ENCODE assay signal across 2 cellular contexts in genomic region chr7:95317966-95318365, GRCh38.
TF ChIP-seq lines count a peak whose summit lies in the region.

No MANE protein-coding gene starts in this region.

TF ChIP-seq in HCT116, 20 proteins besides CTCF, POLR2A, EP300 and RAD21:
- TF ChIP-seq EZH2phosphoT487 (IDR thresholded peaks at IDR 0.05; ENCODE audit: borderline replicate concordance) (no peak), MAX (IDR thresholded peaks at IDR 0.05) (no peak), EGR1 (IDR thresholded peaks at IDR 0.05; ENCODE audit: low read depth) (no peak), ZBTB33 (IDR thresholded peaks at IDR 0.05; ENCODE audit: extremely low read depth, insufficient replicate concordance, low read length) (no peak), EZH2 (IDR thresholded peaks at IDR 0.05) (no peak), TCF7L2 (IDR thresholded peaks at IDR 0.05; ENCODE audit: borderline replicate concordance, extremely low read depth, insufficient read depth, insufficient read length) (no peak), SP1 (IDR thresholded peaks at IDR 0.05; ENCODE audit: low read depth) (no peak), CEBPB (IDR thresholded peaks at IDR 0.05; ENCODE audit: low read depth) (no peak), SRF (IDR thresholded peaks at IDR 0.05; ENCODE audit: low read depth) (no peak), FOSL1 (IDR thresholded peaks at IDR 0.05; ENCODE audit: low read depth) (no peak), SIN3A (IDR thresholded peaks at IDR 0.05; ENCODE audit: low read depth) (no peak), ATF3 (IDR thresholded peaks at IDR 0.05) (no peak), ZFX (IDR thresholded peaks at IDR 0.05) (no peak), REST (IDR thresholded peaks at IDR 0.05; ENCODE audit: low read depth) (no peak), YY1 (IDR thresholded peaks at IDR 0.05; ENCODE audit: extremely low read depth, insufficient replicate concordance, low read depth, low read length) (no peak), ZNF274 (IDR thresholded peaks at IDR 0.05; ENCODE audit: low read depth, low read length) (no peak)

TF ChIP-seq in HepG2, 621 proteins besides CTCF, POLR2A, EP300 and RAD21:
- no peak for TF ChIP-seq ZNF562 (CRISPR knock-in tag; IDR thresholded peaks at IDR 0.05; ENCODE audit: borderline replicate concordance)
- TF ChIP-seq ZMYM4 (CRISPR knock-in tag; IDR thresholded peaks at IDR 0.05): no peak
- TF ChIP-seq ZNF333 (CRISPR knock-in tag; IDR thresholded peaks at IDR 0.05; ENCODE audit: borderline replicate concordance): no peak
- TF ChIP-seq DMTF1 (CRISPR knock-in tag; IDR thresholded peaks at IDR 0.05): no peak
- TF ChIP-seq ZNF639 (CRISPR knock-in tag; conservative IDR thresholded peaks at IDR 0.05): no peak
- TF ChIP-seq ZNF232 (CRISPR knock-in tag; IDR thresholded peaks at IDR 0.05; ENCODE audit: borderline replicate concordance): no peak
- no peak for TF ChIP-seq ZNF547 (CRISPR knock-in tag; IDR thresholded peaks at IDR 0.05)
- TF ChIP-seq ZUFSP (CRISPR knock-in tag; IDR thresholded peaks at IDR 0.05; ENCODE audit: borderline replicate concordance): no peak
- no peak for TF ChIP-seq EHMT2 (IDR thresholded peaks at IDR 0.05; ENCODE audit: borderline replicate concordance, low read depth, low read length)
- no peak for TF ChIP-seq TERF1 (CRISPR knock-in tag; IDR thresholded peaks at IDR 0.05)
- no peak for TF ChIP-seq ZNF7 (CRISPR knock-in tag; IDR thresholded peaks at IDR 0.05)
- TF ChIP-seq HOXD1 (CRISPR knock-in tag; IDR thresholded peaks at IDR 0.05): no peak
- no peak for TF ChIP-seq ZNF282 (IDR thresholded peaks at IDR 0.05; ENCODE audit: partially characterized antibody)
- TF ChIP-seq ESRRA (CRISPR knock-in tag; IDR thresholded peaks at IDR 0.05; ENCODE audit: low read depth): no peak
- TF ChIP-seq SYNCRIP (IDR thresholded peaks at IDR 0.05; ENCODE audit: insufficient read depth, low read depth, low read length): no peak
- no peak for TF ChIP-seq BCLAF1 (IDR thresholded peaks at IDR 0.05)
- no peak for TF ChIP-seq HDAC1 (CRISPR knock-in tag; IDR thresholded peaks at IDR 0.05)
- TF ChIP-seq ZNF263 (CRISPR knock-in tag; IDR thresholded peaks at IDR 0.05): no peak
- no peak for TF ChIP-seq CREBL2 (CRISPR knock-in tag; IDR thresholded peaks at IDR 0.05; ENCODE audit: borderline replicate concordance)
TF ChIP-seq in HepG2: peak in this region for 0.
